8 cellular contexts compared by ENCODE assay signal in genomic region chr12:2064078-2064507, GRCh38. TPM values are rescaled to one million over a fixed set of nuclear protein-coding genes. Genes with fewer than 3 reads are reported as not detected.
DNase-seq lines count a peak whose midpoint lies in the region; ATAC-seq, FAIRE-seq and TF ChIP-seq lines count a peak whose summit lies in the region.

No MANE protein-coding gene starts in this region.

- H3K27ac ChIP-seq in MM.1S (ENCODE audit: low read length) (peak overlapping the region; percentile 89), GM12878 (ENCODE audit: control insufficient read depth, insufficient read depth) (no peak overlapping the region), osteoblast (ENCODE audit: low read depth, low read length) (peak overlapping the region; percentile 60)

- no TSS peak for BruUV-seq in GM12878 (replicated peaks; lab: Mats Ljungman, UMichigan)

- FAIRE-seq in GM12878 (lab: Jason Lieb, UNC) = peak; percentile 84

- H3K9ac ChIP-seq in MM.1S (ENCODE audit: low read length) = peak overlapping the region; percentile 58
- no peak overlapping the region for H3K9ac ChIP-seq in GM12878 (ENCODE audit: control insufficient read depth, insufficient read depth, low read length)

- H3K36me3 ChIP-seq in MM.1S (replicated peaks; ENCODE audit: insufficient read depth, low read length) = no peaks in the 10 kb centered on the region
- H3K36me3 ChIP-seq in GM12878 (ENCODE audit: control insufficient read depth in 2 of 2, insufficient read depth in 2 of 2, low read length in 1 of 2) = no peaks in the 10 kb centered on the region
- no peaks in the 10 kb centered on the region for H3K36me3 ChIP-seq in osteoblast (ENCODE audit: insufficient read depth, low read length)

- SMC1A ChIA-PET in GM12878 (lab: Charles Lee; ENCODE audit: uncharacterized antibody, unreplicated experiment) = interaction anchor here (1.2 kb wide), 1 partner anchor 92 kb away, joined by 3 read pairs; no protein-coding TSS in a partner anchor

- TF ChIP-seq RAD21 in GM12878 (IDR thresholded peaks at IDR 0.05; ENCODE audit: insufficient read depth, low read depth, low read length) = no peak

- CTCF ChIA-PET in GM12878 (lab: Yijun Ruan, JAX) = no interaction called here

- no peaks in the 10 kb centered on the region for H4K20me1 ChIP-seq in MM.1S (ENCODE audit: insufficient read depth, low read length)
- H4K20me1 ChIP-seq in GM12878 (ENCODE audit: control insufficient read depth, insufficient read depth) = no peaks in the 10 kb centered on the region
- H4K20me1 ChIP-seq in osteoblast (ENCODE audit: insufficient read depth, low read length) = peaks cover 26% of the 10 kb centered on the region

- peaks cover 14% of the 10 kb centered on the region; the same call in 1 of the 2 replicates for H3F3A ChIP-seq in MM.1S (ENCODE audit: insufficient read depth, low read length)

- in situ Hi-C loops in GM12878 (cut with MboI) = no loop called here

- no peak for TF ChIP-seq EP300 in GM12878 (IDR thresholded peaks at IDR 0.05; ENCODE audit: borderline replicate concordance in 1 of 2, control insufficient read depth in 1 of 2, low read depth in 2 of 2, low read length in 2 of 2)

- intact Hi-C loops in GM12878 (cut with micrococcal nuclease; ENCODE audit: unreplicated experiment) = no loop called here

- H3K4me3 ChIP-seq in MM.1S (ENCODE audit: low read length) (peak overlapping the region; percentile 50), GM12878 (no peak overlapping the region), osteoblast (ENCODE audit: insufficient read depth, low read length) (peak overlapping the region; percentile 56), foreskin fibroblast (ENCODE audit: low read depth in 1 of 2, low read length in 2 of 2) (no peak overlapping the region)

- RAD21 ChIA-PET in GM12878 (lab: Charles Lee; ENCODE audit: unreplicated experiment) = no interaction called here

- no peaks in the 10 kb centered on the region for H3K9me3 ChIP-seq in MM.1S (replicated peaks; ENCODE audit: insufficient read depth, low read length)
- no peaks in the 10 kb centered on the region; the same call in 2 of the 3 replicates for H3K9me3 ChIP-seq in GM12878 (replicated peaks; ENCODE audit: control insufficient read depth, insufficient read depth, low read length)
- no peaks in the 10 kb centered on the region for H3K9me3 ChIP-seq in osteoblast (ENCODE audit: low read depth, low read length)

- H3K79me2 ChIP-seq in MM.1S (ENCODE audit: low read length) (no peaks in the 10 kb centered on the region), GM12878 (ENCODE audit: control insufficient read depth, insufficient read depth, low read length) (no peaks in the 10 kb centered on the region), osteoblast (ENCODE audit: insufficient read depth, low read length) (peaks cover 97% of the 10 kb centered on the region)

- POLR2A ChIA-PET in GM12878 (lab: Charles Lee) = interaction anchor here (0.5 kb wide), 1 partner anchor 68 kb away, joined by 7 read pairs; no protein-coding TSS in a partner anchor

- H3K4me1 ChIP-seq in MM.1S (ENCODE audit: low read length) (peaks cover 13% of the 10 kb centered on the region), GM12878 (ENCODE audit: control insufficient read depth, insufficient read depth, low read length) (peaks cover 6% of the 10 kb centered on the region), osteoblast (ENCODE audit: insufficient read depth, low read length) (peaks cover 16% of the 10 kb centered on the region)

- no peaks in the 10 kb centered on the region for H3K9me2 ChIP-seq in MM.1S (replicated peaks; ENCODE audit: insufficient read depth, low read length)

- TF ChIP-seq CTCF in MM.1S (IDR thresholded peaks at IDR 0.05; ENCODE audit: low read length) (no peak), GM12878 (IDR thresholded peaks at IDR 0.05 in 2 of 3, conservative IDR thresholded peaks at IDR 0.05 in 1 of 3; ENCODE audit: control insufficient read depth in 2 of 3, extremely low read depth in 1 of 3, insufficient read depth in 1 of 3, low read depth in 3 of 3, low read length in 3 of 3) (no peak), osteoblast (IDR thresholded peaks at IDR 0.05; ENCODE audit: extremely low read depth, low read depth, low read length) (no peak), foreskin fibroblast (IDR thresholded peaks at IDR 0.05; ENCODE audit: low read depth, low read length) (no peak)

- TF ChIP-seq POLR2A in GM12878 (IDR thresholded peaks at IDR 0.05; ENCODE audit: low read depth, low read length) = no peak

- ATAC-seq in GM12878 = peak; percentile 47

- H3K27me3 ChIP-seq in MM.1S (replicated peaks; ENCODE audit: insufficient read depth, low read length) (no peaks in the 10 kb centered on the region), GM12878 (replicated peaks in 1 of 2; ENCODE audit: control insufficient read depth in 2 of 2, insufficient read depth in 2 of 2, low read length in 1 of 2) (no peaks in the 10 kb centered on the region; a peak in 3 of 4 replicates), osteoblast (ENCODE audit: insufficient read depth, low read length) (no peaks in the 10 kb centered on the region)

- H2AFZ ChIP-seq in MM.1S (ENCODE audit: low read length) (peak overlapping the region; percentile 77), GM12878 (ENCODE audit: control insufficient read depth, low read depth, low read length) (peak overlapping the region; percentile 64), osteoblast (ENCODE audit: low read length) (peak overlapping the region; percentile 60)

- H3K4me2 ChIP-seq in MM.1S (ENCODE audit: low read depth, low read length) (peak overlapping the region; percentile 59), GM12878 (ENCODE audit: control insufficient read depth, insufficient read depth) (peak overlapping the region; percentile 80), osteoblast (ENCODE audit: insufficient read depth, low read length) (peak overlapping the region; percentile 75)

- DNase-seq in EH (ENCODE audit: low read depth) (peak; percentile 70), MM.1S (peak; percentile 93), GM12878 (ENCODE audit: low read depth, low spot score) (peak; percentile 28), osteoblast (ENCODE audit: insufficient read length, low spot score, missing footprints) (peak; percentile 80), iPS-NIHi7 (ENCODE audit: extremely low spot score) (no peak), foreskin fibroblast (no peak), nucleus accumbens (lab: John Stamatoyannopoulos, UW) (no peak)
- no peak for DNase-seq in stimulated activated CD4-positive, alpha-beta T cell treated with anti-CD3 and anti-CD28 coated beads, Interleukin-4, amount 100 ng/mL, for 4 hours

- 3% methylated on average over 5 of the region's 5 CpGs for WGBS in GM12878 (ENCODE audit: insufficient coverage, insufficient replicate concordance, low lambda C conversion rate, missing lambda C conversion rate)

TF ChIP-seq in GM12878, 131 proteins besides CTCF, POLR2A, EP300 and RAD21 (continues in another document):
- peak; percentile 66 for TF ChIP-seq PKNOX1 (IDR thresholded peaks at IDR 0.05)

RNA-seq across cellular contexts. Expression of gene CACNA1C, which starts 11.3 kb away (rescaled TPM):
- total RNA-seq in GM12878 (2013; cell fraction: nucleolus; rRNA removed) = not detected in 2 replicates
- under 0.01 and 0.05 TPM in 2 replicates for total RNA-seq in GM12878 (2014; rRNA removed)
- total RNA-seq in GM12878 (2014; rRNA removed; fragmentation: Illumina TruSeq; extraction: Trizol) = not detected in 2 replicates
- total RNA-seq in GM12878 (2021) = 0.13 TPM in 1 of 2 replicates, not detected in the other
- 0.35 TPM for polyA plus RNA-seq in GM12878 (2011; ENCODE audit: low read depth)
- not detected in 2 replicates for polyA plus RNA-seq in GM12878 (2011; rRNA removed)
- not detected in 2 replicates for polyA plus RNA-seq in GM12878 (2011; cell fraction: cytosol; rRNA removed)
- polyA plus RNA-seq in GM12878 (2011; cell fraction: nucleus; rRNA removed) = not detected in 2 replicates
- 0.04 TPM in 1 of 2 replicates, not detected in the other for polyA plus RNA-seq in GM12878 (2012)
- 0.09 TPM in 1 of 2 replicates, not detected in the other for polyA plus RNA-seq in GM12878 (2014; fragmentation: Illumina TruSeq; extraction: Trizol)
- not detected for polyA plus RNA-seq in GM12878 (2014; fragmentation: Nextera tagmentation; extraction: Ambion mirVana)
- polyA plus RNA-seq in GM12878 (2014; rRNA removed) = 0.01 TPM in 2 replicates
- polyA plus RNA-seq in GM12878 (2016; fragmentation: Nextera tagmentation; extraction: Ambion mirVana) = under 1 TPM; 0.15 TPM
- polyA minus RNA-seq in GM12878 (2011; rRNA and poly(A)+ RNA removed) = not detected in 2 replicates
- polyA minus RNA-seq in GM12878 (2011; cell fraction: cytosol; rRNA and poly(A)+ RNA removed) = not detected in 2 replicates
- not detected in 2 replicates for polyA minus RNA-seq in GM12878 (2011; cell fraction: nucleus; rRNA and poly(A)+ RNA removed)
- total RNA-seq in osteoblast = 19.2 and 22.4 TPM in 2 replicates

RNA-seq across cellular contexts. Expression of gene DCP1B, which starts 59.8 kb away (rescaled TPM):
- 34.9 and 37.2 TPM in 2 replicates for total RNA-seq in GM12878 (2013; cell fraction: nucleolus; rRNA removed)
- total RNA-seq in GM12878 (2014; rRNA removed) = 12.6 and 12.7 TPM in 2 replicates
- total RNA-seq in GM12878 (2014; rRNA removed; fragmentation: Illumina TruSeq; extraction: Trizol) = 11.7 and 12.3 TPM in 2 replicates
- total RNA-seq in GM12878 (2021) = 11.2 and 12.6 TPM in 2 replicates
- polyA plus RNA-seq in GM12878 (2011; ENCODE audit: low read depth) = 11.7 TPM
- 22.7 and 23.6 TPM in 2 replicates for polyA plus RNA-seq in GM12878 (2011; rRNA removed)
- 24.1 and 26.1 TPM in 2 replicates for polyA plus RNA-seq in GM12878 (2011; cell fraction: cytosol; rRNA removed)
- polyA plus RNA-seq in GM12878 (2011; cell fraction: nucleus; rRNA removed) = 14.3 and 17.4 TPM in 2 replicates
- polyA plus RNA-seq in GM12878 (2012) = 8.8 and 9.5 TPM in 2 replicates
- polyA plus RNA-seq in GM12878 (2014; fragmentation: Illumina TruSeq; extraction: Trizol) = 17.9 and 20.4 TPM in 2 replicates
- polyA plus RNA-seq in GM12878 (2014; fragmentation: Nextera tagmentation; extraction: Ambion mirVana) = 1 to 10 TPM; 1.3 to 2.2 TPM
- polyA plus RNA-seq in GM12878 (2014; rRNA removed) = 17.2 and 18.8 TPM in 2 replicates
- 10 to 100 TPM; 23.3 to 23.4 TPM for polyA plus RNA-seq in GM12878 (2016; fragmentation: Nextera tagmentation; extraction: Ambion mirVana)
- 20.4 and 29.5 TPM in 2 replicates for polyA minus RNA-seq in GM12878 (2011; rRNA and poly(A)+ RNA removed)
- 5.8 and 6.3 TPM in 2 replicates for polyA minus RNA-seq in GM12878 (2011; cell fraction: cytosol; rRNA and poly(A)+ RNA removed)
- polyA minus RNA-seq in GM12878 (2011; cell fraction: nucleus; rRNA and poly(A)+ RNA removed) = 12.5 and 22.3 TPM in 2 replicates
- total RNA-seq in osteoblast = 13.0 and 15.3 TPM in 2 replicates

Comparison
In these comparisons a context has a peak if more than half of its experiments do, and no peak if none do; other contexts are left out.
1. DNase-seq: peak in EH (single experiment), MM.1S (single experiment), GM12878 (single experiment) and osteoblast (single experiment); none in iPS-NIHi7 (single experiment), foreskin fibroblast (0 of 2), nucleus accumbens (0 of 56) and stimulated activated CD4-positive, alpha-beta T cell treated with anti-CD3 and anti-CD28 coated beads, Interleukin-4, amount 100 ng/mL, for 4 hours (0 of 2).
2. H3K4me3 ChIP-seq: peak in MM.1S (single experiment) and osteoblast (single experiment); none in GM12878 (single experiment) and foreskin fibroblast (0 of 2).
3. RNA of gene CACNA1C, which starts 11.3 kb away (total RNA-seq): 19.2 to 22.4 TPM in osteoblast; under 0.01 to 0.13 TPM in GM12878; every median in the first group is over 10 times any median in the second.
4. Peak in every context shown above with its lines, with median percentiles within 50 percentile points of each other: H2AFZ ChIP-seq and H3K4me2 ChIP-seq.